1 cellular context compared by ENCODE assay signal in the genomic region with DNA sequence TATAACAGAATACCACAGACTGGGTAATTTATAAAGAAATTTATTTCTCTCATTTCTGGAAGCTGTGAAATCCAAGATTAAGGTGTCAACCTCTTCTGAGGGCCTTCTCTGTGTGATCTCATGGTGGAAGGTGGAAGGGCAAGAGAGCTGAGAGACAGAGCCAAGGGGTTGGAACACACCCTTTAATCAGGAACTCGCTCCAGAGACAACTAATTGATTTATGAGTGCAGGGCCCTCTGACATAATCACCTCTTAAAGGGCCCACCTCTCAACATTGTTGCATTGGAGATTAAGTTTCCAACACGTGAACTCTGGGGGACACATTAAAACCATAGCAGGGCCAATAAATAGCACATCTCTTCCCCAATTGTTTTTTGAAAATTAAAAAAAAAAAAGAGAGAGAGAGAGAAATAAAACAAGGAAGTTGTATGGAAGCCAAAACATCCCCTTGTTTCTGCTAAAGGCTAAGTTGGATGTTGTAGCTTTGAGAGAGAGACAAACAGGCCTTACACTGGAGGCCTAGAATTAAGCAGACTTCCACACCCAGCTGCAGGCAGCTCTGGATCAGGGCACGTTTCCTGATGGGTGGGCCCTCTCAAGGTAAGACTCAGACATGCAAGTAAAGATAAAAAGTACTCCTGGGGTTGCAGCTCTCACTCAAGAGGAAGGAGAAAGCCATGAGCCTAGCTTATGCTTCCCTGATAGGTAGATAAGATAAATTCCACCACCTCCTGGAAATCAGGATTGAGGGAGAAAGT.
TF ChIP-seq lines count a peak whose summit lies in the region.

No MANE protein-coding gene starts in this region.

TF ChIP-seq in IMR-90, 13 proteins besides CTCF, POLR2A, EP300 and RAD21:
- no peak for TF ChIP-seq BHLHE40 (IDR thresholded peaks at IDR 0.05; ENCODE audit: low read depth, low read length)
- no peak for TF ChIP-seq FOS (IDR thresholded peaks at IDR 0.05; ENCODE audit: low read depth, low read length)
- TF ChIP-seq ELK1 (IDR thresholded peaks at IDR 0.05; ENCODE audit: borderline replicate concordance, low read depth, low read length): no peak
- no peak for TF ChIP-seq CHD1 (IDR thresholded peaks at IDR 0.05; ENCODE audit: low read depth, low read length)
- no peak for TF ChIP-seq USF2 (IDR thresholded peaks at IDR 0.05; ENCODE audit: low read depth, low read length)
- no peak for TF ChIP-seq CEBPB (IDR thresholded peaks at IDR 0.05; ENCODE audit: low read depth, low read length)
- no peak for TF ChIP-seq MAZ (IDR thresholded peaks at IDR 0.05; ENCODE audit: borderline replicate concordance, low read depth, low read length)
- TF ChIP-seq MXI1 (IDR thresholded peaks at IDR 0.05; ENCODE audit: borderline replicate concordance, low read depth, low read length): no peak
- TF ChIP-seq RFX5 (IDR thresholded peaks at IDR 0.05; ENCODE audit: low read depth, low read length): no peak
- no peak for TF ChIP-seq MAFK (IDR thresholded peaks at IDR 0.05; ENCODE audit: low read depth, low read length)
- TF ChIP-seq SMC3 (IDR thresholded peaks at IDR 0.05; ENCODE audit: low read depth, low read length): no peak
TF ChIP-seq in IMR-90: peak in this region for 0.
